11 cellular contexts compared by ENCODE assay signal in genomic region chr6:151701820-151702562, GRCh38.
DNase-seq lines count a peak whose midpoint lies in the region; ATAC-seq and TF ChIP-seq lines count a peak whose summit lies in the region.
"Had no signal": no experiment of that assay in that cellular context is flagged by ENCODE, and none has a peak within 500 bp of the region (broad histone marks: within the 10 kb centered on the region; RNA-seq: fewer than 3 reads in every experiment).

No MANE protein-coding gene starts in this region.

- H3K36me3 Mint-ChIP-seq in activated T-helper 2 cell treated with anti-CD3 and anti-CD28 coated beads, Interferon-gamma antibody, Interleukin-2, Interleukin-4, amounts not matched to agents 10 μg/mL and 5 μg/mL and 100 μg/mL, durations not matched to agents 14 hours and 24 hours and 36 hours (ENCODE audit: low read depth), result no peaks in the 10 kb centered on the region

- no peaks in the 10 kb centered on the region for H3K27me3 ChIP-seq in gastrocnemius medialis

- H3K9me3 ChIP-seq in gastrocnemius medialis, result no peaks in the 10 kb centered on the region

- H3K27me3 Mint-ChIP-seq in activated T-helper 2 cell treated with anti-CD3 and anti-CD28 coated beads, Interferon-gamma antibody, Interleukin-2, Interleukin-4, amounts not matched to agents 10 μg/mL and 5 μg/mL and 100 μg/mL, durations not matched to agents 14 hours and 24 hours and 36 hours (ENCODE audit: low read depth), result peaks cover 20% of the 10 kb centered on the region

- H3K27ac Mint-ChIP-seq in activated T-helper 2 cell treated with anti-CD3 and anti-CD28 coated beads, Interferon-gamma antibody, Interleukin-2, Interleukin-4, amounts not matched to agents 10 μg/mL and 5 μg/mL and 100 μg/mL, durations not matched to agents 14 hours and 24 hours and 36 hours, result peak overlapping the region; percentile 44
- H3K27ac Mint-ChIP-seq: H9 had no signal

- no peak overlapping the region for H3K27ac ChIP-seq in gastrocnemius medialis

- H3K4me1 Mint-ChIP-seq in activated T-helper 2 cell treated with anti-CD3 and anti-CD28 coated beads, Interferon-gamma antibody, Interleukin-2, Interleukin-4, amounts not matched to agents 10 μg/mL and 5 μg/mL and 100 μg/mL, durations not matched to agents 14 hours and 24 hours and 36 hours (ENCODE audit: low read depth), result peaks cover 25% of the 10 kb centered on the region

- in situ Hi-C loops in gastrocnemius medialis (cut with MboI; ENCODE audit: low sequenced_read_pairs in 4 of 4), result no loop called here

- peak; percentile 70 for ATAC-seq in GM18508 (IDR thresholded peaks at IDR 0.05; ENCODE audit: insufficient read depth, unreplicated experiment)
- ATAC-seq in GM19468 (IDR thresholded peaks at IDR 0.05; ENCODE audit: extremely low read depth, unreplicated experiment), result peak; percentile 55
- ATAC-seq in HG03066 (IDR thresholded peaks at IDR 0.05; ENCODE audit: low read depth, unreplicated experiment), result peak; percentile 86
- ATAC-seq in gastrocnemius medialis, result no peak

- peak overlapping the region; percentile 17 for H3K4me3 Mint-ChIP-seq in activated T-helper 2 cell treated with anti-CD3 and anti-CD28 coated beads, Interferon-gamma antibody, Interleukin-2, Interleukin-4, amounts not matched to agents 10 μg/mL and 5 μg/mL and 100 μg/mL, durations not matched to agents 14 hours and 24 hours and 36 hours (ENCODE audit: low read depth)
- H3K4me3 Mint-ChIP-seq: H9 had no signal

- intact Hi-C loops in activated T-helper 2 cell treated with anti-CD3 and anti-CD28 coated beads, Interferon-gamma antibody, Interleukin-2, Interleukin-4, amounts not matched to agents 10 μg/mL and 5 μg/mL and 100 μg/mL, durations not matched to agents 14 hours and 24 hours and 36 hours (cut with micrococcal nuclease), result loop anchor here (1.0 to 2.0 kb wide), 4 partner anchors 11 to 469 kb away; no protein-coding TSS in a partner anchor
- intact Hi-C loops in gastrocnemius medialis (cut with DNase I; ENCODE audit: low total_unique reads), result no loop called here

- H3K4me3 ChIP-seq in gastrocnemius medialis, result no peak overlapping the region

- no peaks in the 10 kb centered on the region for H3K36me3 ChIP-seq in gastrocnemius medialis

- TF ChIP-seq CTCF in gastrocnemius medialis (IDR thresholded peaks at IDR 0.05 in 4 of 5, conservative IDR thresholded peaks at IDR 0.05 in 1 of 5), result no peak

- no peak for TF ChIP-seq POLR2A in gastrocnemius medialis (IDR thresholded peaks at IDR 0.05)

- H3K9me3 Mint-ChIP-seq in activated T-helper 2 cell treated with anti-CD3 and anti-CD28 coated beads, Interferon-gamma antibody, Interleukin-2, Interleukin-4, amounts not matched to agents 10 μg/mL and 5 μg/mL and 100 μg/mL, durations not matched to agents 14 hours and 24 hours and 36 hours, result no peaks in the 10 kb centered on the region
- H3K9me3 Mint-ChIP-seq: H9 had no signal

- peaks cover 0 to 12% of the 10 kb centered on the region in 2 donors for H3K4me1 ChIP-seq in gastrocnemius medialis

- no peak for DNase-seq in activated T-helper 2 cell treated with anti-CD3 and anti-CD28 coated beads, Interferon-gamma antibody, Interleukin-2, Interleukin-4, amounts not matched to agents 10 μg/mL and 5 μg/mL and 100 μg/mL, durations not matched to agents 14 hours and 24 hours and 36 hours (ENCODE audit: low spot score)
- DNase-seq in DMS 273 (lab: John Stamatoyannopoulos, UW; ENCODE audit: unreplicated experiment) (no peak), cerebellar cortex (ENCODE audit: low spot score) (no peak), gastrocnemius medialis (no peak)
- DNase-seq in stimulated activated naive CD4-positive, alpha-beta T cell treated with Interleukin-2 at 50 U/mL for 16 hours (lab: John Stamatoyannopoulos, UW), result no peak
- DNase-seq: activated gamma-delta T cell treated with Interleukin-2 at 50 U/mL for 16 hours, H9, NCI-H1417 treated with DMSO at 0.1 percent for 48 hours had no signal

Comparison
In these comparisons a context has a peak if more than half of its experiments do, and no peak if none do; other contexts are left out.
1. ATAC-seq: peak in GM18508 (single experiment), GM19468 (single experiment) and HG03066 (single experiment); none in gastrocnemius medialis (0 of 2).